1 cellular context compared by ENCODE assay signal in the genomic region with DNA sequence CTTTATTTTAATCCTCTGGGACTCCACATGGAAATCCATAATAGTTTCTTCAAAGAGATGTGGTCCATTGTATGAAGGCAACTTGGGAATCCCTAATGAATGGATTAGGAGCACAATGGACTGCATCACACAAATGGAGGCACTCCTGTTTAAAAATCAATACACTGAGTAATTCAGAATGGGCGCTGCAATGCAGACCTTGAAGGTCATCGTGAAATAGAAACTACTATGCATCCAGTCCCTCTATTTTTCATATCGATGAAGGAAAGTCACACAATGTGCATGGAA.
TF ChIP-seq lines count a peak whose summit lies in the region.

No MANE protein-coding gene starts in this region.

TF ChIP-seq in K562, 482 proteins besides CTCF, POLR2A, EP300 and RAD21 (continued from another document):
- no peak for TF ChIP-seq STAT6 (CRISPR knock-in tag; IDR thresholded peaks at IDR 0.05)
- TF ChIP-seq EGR1 (conservative IDR thresholded peaks at IDR 0.05), result no peak
- 0 out of 2 replicates have a peak, but pooled peaks have one; percentile 18 for TF ChIP-seq PTTG1 (tag; IDR thresholded peaks at IDR 0.05; ENCODE audit: low read depth)
- TF ChIP-seq ZNF436 (CRISPR knock-in tag; IDR thresholded peaks at IDR 0.05), result no peak
- no peak for TF ChIP-seq IFI16 (CRISPR knock-in tag; IDR thresholded peaks at IDR 0.05)
- TF ChIP-seq, protein P1, sequence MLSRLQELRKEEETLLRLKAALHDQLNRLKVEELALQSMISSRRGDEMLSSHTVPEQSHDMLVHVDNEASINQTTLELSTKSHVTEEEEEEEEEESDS (CRISPR knock-in tag; IDR thresholded peaks at IDR 0.05), result no peak
- no peak for TF ChIP-seq ELF4 (CRISPR knock-in tag; IDR thresholded peaks at IDR 0.05)
- 0 out of 2 replicates have a peak, but pooled peaks have one; percentile 17 for TF ChIP-seq ZNF79 (CRISPR knock-in tag; IDR thresholded peaks at IDR 0.05; ENCODE audit: low read depth)
- TF ChIP-seq THAP12 (CRISPR knock-in tag; IDR thresholded peaks at IDR 0.05), result no peak
- TF ChIP-seq ZNF143 (CRISPR knock-in tag; IDR thresholded peaks at IDR 0.05), result no peak
- TF ChIP-seq, protein P2, sequence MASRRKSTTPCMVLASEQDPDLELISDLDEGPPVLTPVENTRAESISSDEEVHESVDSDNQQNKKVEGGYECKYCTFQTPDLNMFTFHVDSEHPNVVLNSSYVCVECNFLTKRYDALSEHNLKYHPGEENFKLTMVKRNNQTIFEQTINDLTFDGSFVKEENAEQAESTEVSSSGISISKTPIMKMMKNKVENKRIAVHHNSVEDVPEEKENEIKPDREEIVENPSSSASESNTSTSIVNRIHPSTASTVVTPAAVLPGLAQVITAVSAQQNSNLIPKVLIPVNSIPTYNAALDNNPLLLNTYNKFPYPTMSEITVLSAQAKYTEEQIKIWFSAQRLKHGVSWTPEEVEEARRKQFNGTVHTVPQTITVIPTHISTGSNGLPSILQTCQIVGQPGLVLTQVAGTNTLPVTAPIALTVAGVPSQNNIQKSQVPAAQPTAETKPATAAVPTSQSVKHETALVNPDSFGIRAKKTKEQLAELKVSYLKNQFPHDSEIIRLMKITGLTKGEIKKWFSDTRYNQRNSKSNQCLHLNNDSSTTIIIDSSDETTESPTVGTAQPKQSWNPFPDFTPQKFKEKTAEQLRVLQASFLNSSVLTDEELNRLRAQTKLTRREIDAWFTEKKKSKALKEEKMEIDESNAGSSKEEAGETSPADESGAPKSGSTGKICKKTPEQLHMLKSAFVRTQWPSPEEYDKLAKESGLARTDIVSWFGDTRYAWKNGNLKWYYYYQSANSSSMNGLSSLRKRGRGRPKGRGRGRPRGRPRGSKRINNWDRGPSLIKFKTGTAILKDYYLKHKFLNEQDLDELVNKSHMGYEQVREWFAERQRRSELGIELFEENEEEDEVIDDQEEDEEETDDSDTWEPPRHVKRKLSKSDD (conservative IDR thresholded peaks at IDR 0.05; ENCODE audit: low read length), result no peak
- TF ChIP-seq HIVEP1 (CRISPR knock-in tag; IDR thresholded peaks at IDR 0.05), result 0 out of 2 replicates have a peak, but pooled peaks have one; percentile 25
- TF ChIP-seq ZNF347 (CRISPR knock-in tag; IDR thresholded peaks at IDR 0.05; ENCODE audit: low read depth), result no peak
- TF ChIP-seq ESRRA (IDR thresholded peaks at IDR 0.05; ENCODE audit: borderline replicate concordance, low read depth), result peak; percentile 28; the same call in 1 of the 2 replicates
- TF ChIP-seq, protein P3, sequence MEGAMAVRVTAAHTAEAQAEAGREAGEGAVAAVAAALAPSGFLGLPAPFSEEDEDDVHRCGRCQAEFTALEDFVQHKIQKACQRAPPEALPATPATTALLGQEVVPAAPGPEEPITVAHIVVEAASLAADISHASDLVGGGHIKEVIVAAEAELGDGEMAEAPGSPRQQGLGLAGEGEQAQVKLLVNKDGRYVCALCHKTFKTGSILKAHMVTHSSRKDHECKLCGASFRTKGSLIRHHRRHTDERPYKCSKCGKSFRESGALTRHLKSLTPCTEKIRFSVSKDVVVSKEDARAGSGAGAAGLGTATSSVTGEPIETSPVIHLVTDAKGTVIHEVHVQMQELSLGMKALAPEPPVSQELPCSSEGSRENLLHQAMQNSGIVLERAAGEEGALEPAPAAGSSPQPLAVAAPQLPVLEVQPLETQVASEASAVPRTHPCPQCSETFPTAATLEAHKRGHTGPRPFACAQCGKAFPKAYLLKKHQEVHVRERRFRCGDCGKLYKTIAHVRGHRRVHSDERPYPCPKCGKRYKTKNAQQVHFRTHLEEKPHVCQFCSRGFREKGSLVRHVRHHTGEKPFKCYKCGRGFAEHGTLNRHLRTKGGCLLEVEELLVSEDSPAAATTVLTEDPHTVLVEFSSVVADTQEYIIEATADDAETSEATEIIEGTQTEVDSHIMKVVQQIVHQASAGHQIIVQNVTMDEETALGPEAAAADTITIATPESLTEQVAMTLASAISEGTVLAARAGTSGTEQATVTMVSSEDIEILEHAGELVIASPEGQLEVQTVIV (CRISPR knock-in tag; IDR thresholded peaks at IDR 0.05; ENCODE audit: borderline replicate concordance), result no peak
- no peak for TF ChIP-seq NCOA1 (IDR thresholded peaks at IDR 0.05; ENCODE audit: low read depth)
- no peak for TF ChIP-seq ZBTB34 (CRISPR knock-in tag; IDR thresholded peaks at IDR 0.05)
- TF ChIP-seq GTF2F1 (IDR thresholded peaks at IDR 0.05; ENCODE audit: low read depth, low read length), result no peak
- no peak for TF ChIP-seq NCOA6 (IDR thresholded peaks at IDR 0.05)
- no peak for TF ChIP-seq KDM2B (CRISPR knock-in tag; IDR thresholded peaks at IDR 0.05)
- no peak for TF ChIP-seq RBBP5 (IDR thresholded peaks at IDR 0.05; ENCODE audit: borderline replicate concordance, insufficient read depth, low read length, poor library complexity, severe bottlenecking)
- TF ChIP-seq TRIM25 (IDR thresholded peaks at IDR 0.05; ENCODE audit: borderline replicate concordance), result no peak
- no peak for TF ChIP-seq ZC3H8 (IDR thresholded peaks at IDR 0.05)
- 0 out of 2 replicates have a peak, but pooled peaks have one; percentile 12 for TF ChIP-seq ZBTB12 (CRISPR knock-in tag; IDR thresholded peaks at IDR 0.05)
- no peak for TF ChIP-seq NEUROD1 (IDR thresholded peaks at IDR 0.05; ENCODE audit: borderline replicate concordance, low read depth, low read length, partially characterized antibody)
- TF ChIP-seq SLC30A9 (CRISPR knock-in tag; IDR thresholded peaks at IDR 0.05), result no peak
- TF ChIP-seq TFAP4 (CRISPR knock-in tag; IDR thresholded peaks at IDR 0.05; ENCODE audit: borderline replicate concordance), result no peak
- TF ChIP-seq ERF (CRISPR knock-in tag; IDR thresholded peaks at IDR 0.05), result no peak
- no peak for TF ChIP-seq ZNF316 (IDR thresholded peaks at IDR 0.05)
- peak; percentile 76 for TF ChIP-seq FOSL1 (tag; conservative IDR thresholded peaks at IDR 0.05)
- TF ChIP-seq CBFB (CRISPR knock-in tag; IDR thresholded peaks at IDR 0.05), result no peak
- TF ChIP-seq BCOR (IDR thresholded peaks at IDR 0.05), result no peak
- TF ChIP-seq CHD1 (IDR thresholded peaks at IDR 0.05; ENCODE audit: low read length), result no peak
- peak; percentile 36; the same call in 1 of the 2 replicates for TF ChIP-seq ZNF766 (CRISPR knock-in tag; conservative IDR thresholded peaks at IDR 0.05)
- TF ChIP-seq RBM34 (IDR thresholded peaks at IDR 0.05; ENCODE audit: borderline replicate concordance, insufficient read depth, low read length), result no peak
- no peak for TF ChIP-seq FOXJ2 (tag; IDR thresholded peaks at IDR 0.05)
- TF ChIP-seq ZNF696 (CRISPR knock-in tag; conservative IDR thresholded peaks at IDR 0.05), result no peak
- no peak for TF ChIP-seq CBX1 (IDR thresholded peaks at IDR 0.05; ENCODE audit: low read depth)
- TF ChIP-seq ZNF140 (CRISPR knock-in tag; IDR thresholded peaks at IDR 0.05), result no peak
- TF ChIP-seq, protein P4, sequence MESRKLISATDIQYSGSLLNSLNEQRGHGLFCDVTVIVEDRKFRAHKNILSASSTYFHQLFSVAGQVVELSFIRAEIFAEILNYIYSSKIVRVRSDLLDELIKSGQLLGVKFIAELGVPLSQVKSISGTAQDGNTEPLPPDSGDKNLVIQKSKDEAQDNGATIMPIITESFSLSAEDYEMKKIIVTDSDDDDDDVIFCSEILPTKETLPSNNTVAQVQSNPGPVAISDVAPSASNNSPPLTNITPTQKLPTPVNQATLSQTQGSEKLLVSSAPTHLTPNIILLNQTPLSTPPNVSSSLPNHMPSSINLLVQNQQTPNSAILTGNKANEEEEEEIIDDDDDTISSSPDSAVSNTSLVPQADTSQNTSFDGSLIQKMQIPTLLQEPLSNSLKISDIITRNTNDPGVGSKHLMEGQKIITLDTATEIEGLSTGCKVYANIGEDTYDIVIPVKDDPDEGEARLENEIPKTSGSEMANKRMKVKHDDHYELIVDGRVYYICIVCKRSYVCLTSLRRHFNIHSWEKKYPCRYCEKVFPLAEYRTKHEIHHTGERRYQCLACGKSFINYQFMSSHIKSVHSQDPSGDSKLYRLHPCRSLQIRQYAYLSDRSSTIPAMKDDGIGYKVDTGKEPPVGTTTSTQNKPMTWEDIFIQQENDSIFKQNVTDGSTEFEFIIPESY (CRISPR knock-in tag; IDR thresholded peaks at IDR 0.05), result no peak
- TF ChIP-seq SIX5 (IDR thresholded peaks at IDR 0.05; ENCODE audit: borderline replicate concordance in 1 of 2, insufficient read depth in 1 of 2, low read depth in 1 of 2, low read length in 2 of 2), result no peak
- TF ChIP-seq MTA1 (IDR thresholded peaks at IDR 0.05; ENCODE audit: borderline replicate concordance), result no peak
- TF ChIP-seq EWSR1 (IDR thresholded peaks at IDR 0.05; ENCODE audit: borderline replicate concordance, low read depth, partially characterized antibody), result no peak
